ENCODE assay signal across 28 cellular contexts in the genomic region with DNA sequence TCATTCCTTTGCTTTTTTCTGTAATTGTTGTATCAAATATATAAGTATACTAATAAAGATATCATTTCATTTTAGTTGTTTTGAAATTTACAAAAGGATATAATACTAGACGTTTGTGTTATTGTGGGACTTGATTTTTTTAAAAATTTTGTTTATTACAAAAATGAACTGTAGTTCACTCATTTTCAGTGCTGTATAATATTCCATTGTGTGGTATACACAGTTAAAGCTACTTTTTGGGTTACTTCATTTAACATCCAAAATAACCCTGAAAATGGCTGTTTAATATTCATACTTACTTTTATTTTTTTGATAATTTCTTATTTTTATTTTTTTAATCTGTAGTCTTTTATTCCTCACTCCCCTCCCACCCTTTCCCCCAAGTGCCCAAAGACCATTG.
"Had no signal": no experiment of that assay in that cellular context is flagged by ENCODE, and none has a peak within 500 bp of the region (broad histone marks: within the 10 kb centered on the region; RNA-seq: fewer than 3 reads in every experiment).

No MANE protein-coding gene starts in this region.

- H3K79me2 ChIP-seq: parathyroid adenoma had no signal

- H3K9me3 ChIP-seq: ovary, psoas muscle, spleen, suprapubic skin, testis, tibial artery, transverse colon, upper lobe of right lung, uterus had no signal

- H3K36me3 ChIP-seq: neural progenitor cell, ovary, spleen, suprapubic skin, tibial artery, transverse colon, upper lobe of right lung, uterus had no signal

- H3K4me2 ChIP-seq: neural progenitor cell, smooth muscle cell had no signal

- H3K27ac ChIP-seq: neural progenitor cell, ovary, parathyroid adenoma, psoas muscle, skin epidermis, spleen, suprapubic skin, testis, transverse colon, upper lobe of right lung had no signal

- ATAC-seq: natural killer cell; psoas muscle; right cardiac atrium; sciatic nerve; stimulated activated memory B cell treated with anti-CD40 and anti-IgM and Interleukin-4, amounts not matched to agents 10 μg/mL and 1 μg/mL and 100 μg/mL, for 72 hours; stimulated activated naive CD8-positive, alpha-beta T cell treated with anti-CD3 and anti-CD28 coated beads, Interleukin-15, amount 100 ng/mL, for 72 hours; stimulated activated naive CD8-positive, alpha-beta T cell treated with anti-CD3 and anti-CD28 coated beads, Interleukin-15, Interleukin-2, amounts not matched to agents 100 U/mL and 50 U/mL, for 24 hours; upper lobe of right lung had no signal

- H3K27me3 ChIP-seq: neural progenitor cell, ovary, spleen, suprapubic skin, testis, tibial artery, transverse colon, upper lobe of right lung, uterus had no signal

- H3K9ac ChIP-seq: neural progenitor cell, parathyroid adenoma had no signal

- H3K4me3 ChIP-seq: neural progenitor cell, ovary, psoas muscle, skin epidermis, smooth muscle cell, spleen, suprapubic skin, testis, tibial artery, transverse colon, upper lobe of right lung, uterus had no signal

- DNase-seq: natural killer cell; occipital lobe; ovary; posterior cingulate gyrus; psoas muscle; right cardiac atrium; spleen; stimulated activated CD4-positive, alpha-beta T cell treated with anti-CD3 and anti-CD28 coated beads, Interleukin-12 subunit alpha, Interleukin-12 subunit beta, amount 100 ng/mL, for 4 hours; stimulated activated CD4-positive, alpha-beta T cell treated with anti-CD3 and anti-CD28 coated beads, Interleukin-1b, Interleukin-23, amount 100 ng/mL, for 48 hours; stimulated activated CD4-positive, alpha-beta T cell treated with anti-CD3 and anti-CD28 coated beads, Interleukin-4, amount 100 ng/mL, for 1 hour; stimulated activated CD4-positive, alpha-beta T cell treated with anti-CD3 and anti-CD28 coated beads, Interleukin-4, amount 100 ng/mL, for 4 hours; stimulated activated CD8-positive, alpha-beta memory T cell treated with anti-CD3 and anti-CD28 coated beads, Interleukin-4, amount 100 ng/mL, for 48 hours; stimulated activated naive CD4-positive, alpha-beta T cell; stimulated activated naive CD8-positive, alpha-beta T cell treated with anti-CD3 and anti-CD28 coated beads, Interleukin-15, amount 100 ng/mL, for 72 hours; stimulated activated naive CD8-positive, alpha-beta T cell treated with anti-CD3 and anti-CD28 coated beads, Interleukin-15, Interleukin-2, amounts not matched to agents 100 U/mL and 50 U/mL, for 24 hours; substantia nigra; testis; tibial artery; transverse colon; upper lobe of right lung; uterus had no signal

- H3K4me1 ChIP-seq: neural progenitor cell, psoas muscle, suprapubic skin, testis, transverse colon, upper lobe of right lung, uterus had no signal

- H2AFZ ChIP-seq: neural progenitor cell, parathyroid adenoma had no signal
